25 cellular contexts compared by ENCODE assay signal in the genomic region with DNA sequence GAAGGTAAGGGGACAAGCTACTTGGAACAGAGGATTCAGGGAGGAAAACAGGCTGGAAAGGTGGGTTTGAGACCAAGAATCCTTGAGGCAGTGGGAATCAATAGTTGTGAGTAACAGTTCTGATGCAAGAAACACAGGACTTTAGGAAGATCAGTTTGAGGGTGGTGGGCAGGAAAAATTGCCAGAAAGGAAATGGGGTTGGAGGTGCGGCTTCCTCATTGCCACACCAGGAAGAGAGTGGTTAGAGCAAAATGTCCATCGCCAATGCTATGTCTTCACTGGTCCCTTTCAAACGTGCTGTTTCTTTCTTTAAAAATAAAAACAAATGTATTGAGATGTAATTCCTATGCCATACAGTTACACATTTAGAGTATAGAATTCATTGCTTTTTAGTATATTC. TPM values are rescaled to one million over a fixed set of nuclear protein-coding genes. Genes with fewer than 3 reads are reported as not detected.
DNase-seq lines count a peak whose midpoint lies in the region; ATAC-seq and TF ChIP-seq lines count a peak whose summit lies in the region.
"Had no signal": no experiment of that assay in that cellular context is flagged by ENCODE, and none has a peak within 500 bp of the region (broad histone marks: within the 10 kb centered on the region; RNA-seq: fewer than 3 reads in every experiment).

No MANE protein-coding gene starts in this region.

- H2AFZ ChIP-seq in Loucy (ENCODE audit: low read length): peak overlapping the region; percentile 75

- H4K20me1 ChIP-seq in Loucy (ENCODE audit: insufficient read depth, low read length, poor library complexity, severe bottlenecking): no peaks in the 10 kb centered on the region

- no peaks in the 10 kb centered on the region for H3K79me2 ChIP-seq in Loucy (ENCODE audit: insufficient read depth, low read length)

- peaks cover 0 to 1% (median 0%) of the 10 kb centered on the region in 7 donors for H3K9me3 Mint-ChIP-seq in CD14-positive monocyte
- H3K9me3 Mint-ChIP-seq: activated CD4-positive, alpha-beta memory T cell treated with anti-CD3 and anti-CD28 coated beads for 36 hours; activated naive CD8-positive, alpha-beta T cell treated with anti-CD3 and anti-CD28 coated beads for 36 hours; activated T-helper 2 cell treated with anti-CD3 and anti-CD28 coated beads, Interferon-gamma antibody, Interleukin-2, Interleukin-4, amounts not matched to agents 10 μg/mL and 5 μg/mL and 100 μg/mL, durations not matched to agents 14 hours and 24 hours and 36 hours; stimulated activated effector memory CD8-positive, alpha-beta T cell treated with anti-CD3 and anti-CD28 coated beads, Interleukin-12 subunit alpha, Interleukin-12 subunit beta, amount 100 ng/mL, for 72 hours had no signal

- ATAC-seq in lower lobe of right lung (peak; percentile 34 to 46), GM19328 (IDR thresholded peaks at IDR 0.05; ENCODE audit: unreplicated experiment) (no peak)
- ATAC-seq: HCT116; stimulated activated effector memory CD8-positive, alpha-beta T cell treated with anti-CD3 and anti-CD28 coated beads, Interleukin-12 subunit alpha, Interleukin-12 subunit beta, amount 100 ng/mL, for 72 hours had no signal

- TF ChIP-seq CTCF in CD14-positive monocyte (IDR thresholded peaks at IDR 0.05) (no peak), Loucy (conservative IDR thresholded peaks at IDR 0.05; ENCODE audit: low read length) (no peak), lower lobe of right lung (IDR thresholded peaks at IDR 0.05) (no peak)

- H3F3A ChIP-seq in Loucy (ENCODE audit: low read depth): no peaks in the 10 kb centered on the region

- peak overlapping the region; percentile 82 to 95 (median 93) for H3K27ac Mint-ChIP-seq in CD14-positive monocyte
- H3K27ac Mint-ChIP-seq: activated CD4-positive, alpha-beta memory T cell treated with anti-CD3 and anti-CD28 coated beads for 36 hours; activated naive CD8-positive, alpha-beta T cell treated with anti-CD3 and anti-CD28 coated beads for 36 hours; activated T-helper 2 cell treated with anti-CD3 and anti-CD28 coated beads, Interferon-gamma antibody, Interleukin-2, Interleukin-4, amounts not matched to agents 10 μg/mL and 5 μg/mL and 100 μg/mL, durations not matched to agents 14 hours and 24 hours and 36 hours; stimulated activated effector memory CD8-positive, alpha-beta T cell treated with anti-CD3 and anti-CD28 coated beads, Interleukin-12 subunit alpha, Interleukin-12 subunit beta, amount 100 ng/mL, for 72 hours had no signal

- H3K27me3 ChIP-seq in Loucy (ENCODE audit: insufficient read depth, low read length, poor library complexity, severe bottlenecking) (no peaks in the 10 kb centered on the region), lower lobe of right lung (ENCODE audit: low read depth) (no peaks in the 10 kb centered on the region)
- H3K27me3 ChIP-seq: dorsolateral prefrontal cortex, heart left ventricle had no signal

- H3K9me2 ChIP-seq in Loucy (replicated peaks; ENCODE audit: low read depth, low read length): no peaks in the 10 kb centered on the region

- peak overlapping the region; percentile 61 to 84 for H3K4me3 Mint-ChIP-seq in CD14-positive monocyte
- H3K4me3 Mint-ChIP-seq: activated CD4-positive, alpha-beta memory T cell treated with anti-CD3 and anti-CD28 coated beads for 36 hours; activated naive CD8-positive, alpha-beta T cell treated with anti-CD3 and anti-CD28 coated beads for 36 hours; IgD-negative memory B cell; stimulated activated effector memory CD8-positive, alpha-beta T cell treated with anti-CD3 and anti-CD28 coated beads, Interleukin-12 subunit alpha, Interleukin-12 subunit beta, amount 100 ng/mL, for 72 hours had no signal

- no peaks in the 10 kb centered on the region for H3K9me3 ChIP-seq in Loucy (ENCODE audit: insufficient read depth, low read depth, low read length)
- H3K9me3 ChIP-seq in lower lobe of right lung: no peaks in the 10 kb centered on the region
- H3K9me3 ChIP-seq: heart left ventricle had no signal

- peak overlapping the region; percentile 34 for H3K4me2 ChIP-seq in Loucy (ENCODE audit: low read depth, low read length, poor library complexity, severe bottlenecking)
- H3K4me2 ChIP-seq: smooth muscle cell had no signal

- H3K27me3 Mint-ChIP-seq in CD14-positive monocyte (ENCODE audit: low read depth in 3 of 3): peaks cover 0 to 4% (median 3%) of the 10 kb centered on the region in 3 donors

- H3K27ac ChIP-seq in lower lobe of right lung: no peak overlapping the region
- H3K27ac ChIP-seq: C4-2B, dorsolateral prefrontal cortex, epithelial cell of prostate, SK-N-MC had no signal

- H3K4me3 ChIP-seq in Loucy (ENCODE audit: low read length, poor library complexity, severe bottlenecking) (peak overlapping the region; percentile 31), lower lobe of right lung (no peak overlapping the region)
- H3K4me3 ChIP-seq: dorsolateral prefrontal cortex, heart left ventricle, SK-N-MC, smooth muscle cell had no signal

- intact Hi-C loops in CD14-positive monocyte (cut with micrococcal nuclease) (loop anchor here (10.0 kb wide), 2 partner anchors 56 to 564 kb away; partner anchors contain the start of gene NOCT (in 1 of the 2)), lower lobe of right lung (cut with DNase I) (no loop called here)

- H3K4me1 ChIP-seq in Loucy (ENCODE audit: insufficient read depth, low read length, poor library complexity, severe bottlenecking) (peaks cover 11% of the 10 kb centered on the region), lower lobe of right lung (peaks cover 16% of the 10 kb centered on the region)

- DNase-seq in CD14-positive monocyte (ENCODE audit: low spot score): no peak
- DNase-seq in SKM-1 treated with dmso at 0.1 percent for 144 hours (lab: John Stamatoyannopoulos, UW; ENCODE audit: unreplicated experiment): peak; percentile 67
- DNase-seq in lower lobe of right lung: no peak
- no peak for DNase-seq in DMS114 treated with DMSO at 0.1 percent for 48 hours (lab: John Stamatoyannopoulos, UW; ENCODE audit: unreplicated experiment)
- no peak for DNase-seq in D341Med (ENCODE audit: low spot score)
- DNase-seq: activated CD4-positive, alpha-beta memory T cell treated with anti-CD3 and anti-CD28 coated beads for 36 hours; activated naive CD8-positive, alpha-beta T cell treated with anti-CD3 and anti-CD28 coated beads for 36 hours; central memory CD4-positive, alpha-beta T cell; dorsolateral prefrontal cortex; heart left ventricle; mesendoderm; NCI-H146; NCI-H524; NK-92 treated with Interleukin-12 subunit alpha and Interleukin-12 subunit beta, amount 100 ng/mL, for 24 hours; retina had no signal

- peaks cover 71% of the 10 kb centered on the region for H3K4me1 Mint-ChIP-seq in CD14-positive monocyte

- H3K36me3 Mint-ChIP-seq in CD14-positive monocyte: no peaks in the 10 kb centered on the region
- H3K36me3 Mint-ChIP-seq: activated CD4-positive, alpha-beta memory T cell treated with anti-CD3 and anti-CD28 coated beads for 36 hours; activated naive CD8-positive, alpha-beta T cell treated with anti-CD3 and anti-CD28 coated beads for 36 hours; stimulated activated effector memory CD8-positive, alpha-beta T cell treated with anti-CD3 and anti-CD28 coated beads, Interleukin-12 subunit alpha, Interleukin-12 subunit beta, amount 100 ng/mL, for 72 hours had no signal

- no peaks in the 10 kb centered on the region for H3K36me3 ChIP-seq in Loucy (ENCODE audit: insufficient read depth, low read length)
- no peaks in the 10 kb centered on the region for H3K36me3 ChIP-seq in lower lobe of right lung
- H3K36me3 ChIP-seq: heart left ventricle had no signal

- H3K9ac ChIP-seq in Loucy (ENCODE audit: low read depth, low read length, poor library complexity, severe bottlenecking): no peak overlapping the region

RNA-seq across cellular contexts. Expression of gene NOCT, which starts 57.1 kb away (rescaled TPM):
- polyA plus RNA-seq in CD14-positive monocyte: under 1 TPM; 0.54 to 0.89 TPM
- total RNA-seq in lower lobe of right lung: 2.8 TPM
